1 cellular context compared by ENCODE assay signal in genomic region chr3:155018621-155019330, GRCh38.
A peak's percentile ranks its signal among the peaks of the same experiment; 100 is the strongest.
TF ChIP-seq lines count a peak whose summit lies in the region.

No MANE protein-coding gene starts in this region.

TF ChIP-seq in K562, 482 proteins besides CTCF, POLR2A, EP300 and RAD21 (continued from another document and continues in another):
- peak; percentile 75 for TF ChIP-seq MGA (IDR thresholded peaks at IDR 0.05)
- TF ChIP-seq CBFA2T3 (IDR thresholded peaks at IDR 0.05): peak; percentile 95
- peak; percentile 54 for TF ChIP-seq MITF (IDR thresholded peaks at IDR 0.05)
- peak; percentile 87 for TF ChIP-seq TCF3 (CRISPR knock-in tag; IDR thresholded peaks at IDR 0.05)
- no peak for TF ChIP-seq ZNF518B (CRISPR knock-in tag; IDR thresholded peaks at IDR 0.05)
- TF ChIP-seq POLR3G (IDR thresholded peaks at IDR 0.05; ENCODE audit: extremely low read depth, insufficient read length, insufficient replicate concordance): no peak
- TF ChIP-seq PHF21A (IDR thresholded peaks at IDR 0.05; ENCODE audit: borderline replicate concordance, low read depth): no peak
- 0 out of 2 replicates have a peak, but pooled peaks have one; percentile 4 for TF ChIP-seq TEAD2 (tag; IDR thresholded peaks at IDR 0.05)
- TF ChIP-seq BRD9 (IDR thresholded peaks at IDR 0.05; ENCODE audit: low read depth, partially characterized antibody): no peak
- TF ChIP-seq KDM4B (IDR thresholded peaks at IDR 0.05; ENCODE audit: borderline replicate concordance in 2 of 2, low read depth in 1 of 2): no peak
- TF ChIP-seq SAP30 (IDR thresholded peaks at IDR 0.05; ENCODE audit: borderline replicate concordance, insufficient read depth, low read depth, low read length, poor library complexity, severe bottlenecking): no peak
- TF ChIP-seq SETDB1 (IDR thresholded peaks at IDR 0.05; ENCODE audit: low read length): no peak
- no peak for TF ChIP-seq HMG20A (CRISPR knock-in tag; conservative IDR thresholded peaks at IDR 0.05)
- no peak for TF ChIP-seq PRPF4 (IDR thresholded peaks at IDR 0.05; ENCODE audit: insufficient read depth, low read depth, low read length, poor library complexity, severe bottlenecking)
- no peak for TF ChIP-seq ETS2 (tag; IDR thresholded peaks at IDR 0.05; ENCODE audit: borderline replicate concordance, poor library complexity, severe bottlenecking)
- TF ChIP-seq MYC (IDR thresholded peaks at IDR 0.05; ENCODE audit: low read depth, low read length): peak; percentile 87
- no peak for TF ChIP-seq MYC (CRISPR knock-in tag; IDR thresholded peaks at IDR 0.05; ENCODE audit: borderline replicate concordance, low read depth)
- TF ChIP-seq MCM2 (IDR thresholded peaks at IDR 0.05; ENCODE audit: low read depth): no peak
- no peak for TF ChIP-seq HNRNPL (IDR thresholded peaks at IDR 0.05; ENCODE audit: low read depth, low read length)
- no peak for TF ChIP-seq RFX7 (CRISPR knock-in tag; IDR thresholded peaks at IDR 0.05)
- TF ChIP-seq USF2 (CRISPR knock-in tag; IDR thresholded peaks at IDR 0.05): no peak
- peak; percentile 90 for TF ChIP-seq CEBPB (tag; IDR thresholded peaks at IDR 0.05)
- no peak for TF ChIP-seq CGGBP1 (CRISPR knock-in tag; IDR thresholded peaks at IDR 0.05)
- TF ChIP-seq MCM3 (IDR thresholded peaks at IDR 0.05): no peak
- TF ChIP-seq TFE3 (CRISPR knock-in tag; IDR thresholded peaks at IDR 0.05): no peak
- peak in 1 of 2 experiments; percentile 63; a peak in 1 of 4 replicates for TF ChIP-seq MNT (conservative IDR thresholded peaks at IDR 0.05)
- TF ChIP-seq ATF2 (CRISPR knock-in tag; IDR thresholded peaks at IDR 0.05): no peak
- no peak for TF ChIP-seq ZNF696 (CRISPR knock-in tag; conservative IDR thresholded peaks at IDR 0.05)
- TF ChIP-seq PYGO2 (tag; IDR thresholded peaks at IDR 0.05): peak; percentile 71; the same call in 1 of the 2 replicates
- TF ChIP-seq NR2C1 (IDR thresholded peaks at IDR 0.05): no peak
- TF ChIP-seq NR2C1 (tag; IDR thresholded peaks at IDR 0.05): peak; percentile 30; the same call in 1 of the 2 replicates
